In the genomic region with DNA sequence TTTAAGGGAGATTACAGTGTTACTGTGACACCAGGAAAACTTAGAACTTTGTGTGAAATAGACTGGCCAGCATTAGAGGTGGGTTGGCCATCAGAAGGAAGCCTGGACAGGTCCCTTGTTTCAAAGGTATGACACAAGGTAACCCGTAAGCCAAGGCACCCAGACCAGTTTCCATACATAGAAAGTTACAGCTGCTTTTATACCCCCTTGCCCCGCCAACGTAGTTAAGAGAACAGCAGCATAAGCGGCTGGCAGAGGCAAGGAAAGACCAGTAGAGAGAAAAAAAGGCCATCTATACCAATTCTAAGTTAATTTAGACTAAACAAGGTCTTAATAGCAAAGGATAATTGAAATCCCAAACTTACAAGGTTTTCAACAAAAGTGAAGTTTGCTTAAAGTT, we compare ENCODE assay signal across 9 cellular contexts. TPM values are rescaled to one million over a fixed set of nuclear protein-coding genes. Genes with fewer than 3 reads are reported as not detected.
"Had no signal": no experiment of that assay in that cellular context is flagged by ENCODE, and none has a peak within 500 bp of the region (broad histone marks: within the 10 kb centered on the region; RNA-seq: fewer than 3 reads in every experiment).

No MANE protein-coding gene starts in this region.

RNA-seq across cellular contexts. Expression of gene RHEX, which starts 0.6 kb away (rescaled TPM):
- total RNA-seq: activated CD4-positive, alpha-beta memory T cell treated with anti-CD3 and anti-CD28 coated beads, Interleukin-2, amount 10 ng/mL, durations not matched to agents 7 days and 5 days; activated T-cell treated with anti-CD3 and anti-CD28 coated beads, Interleukin-2, amount 50 U/mL, for 72 hours; fibroblast of lung; mononuclear cell; myocyte; WTC11 had no signal
- polyA plus RNA-seq: fibroblast of lung had no signal

RNA-seq across cellular contexts. Expression of gene CTSE, which starts 29.9 kb away (rescaled TPM):
- total RNA-seq: activated CD4-positive, alpha-beta memory T cell treated with anti-CD3 and anti-CD28 coated beads, Interleukin-2, amount 10 ng/mL, durations not matched to agents 7 days and 5 days; activated T-cell treated with anti-CD3 and anti-CD28 coated beads, Interleukin-2, amount 50 U/mL, for 72 hours; fibroblast of lung; mononuclear cell; myocyte; neural crest cell; omental fat pad; subcutaneous adipose tissue had no signal
- polyA plus RNA-seq: fibroblast of lung had no signal

RNA-seq across cellular contexts. Expression of gene RAB7B, which starts 50.4 kb away (rescaled TPM):
- total RNA-seq: activated CD4-positive, alpha-beta memory T cell treated with anti-CD3 and anti-CD28 coated beads, Interleukin-2, amount 10 ng/mL, durations not matched to agents 7 days and 5 days; activated T-cell treated with anti-CD3 and anti-CD28 coated beads, Interleukin-2, amount 50 U/mL, for 72 hours; WTC11 had no signal
